ENCODE assay signal across 1 cellular context in the genomic region with DNA sequence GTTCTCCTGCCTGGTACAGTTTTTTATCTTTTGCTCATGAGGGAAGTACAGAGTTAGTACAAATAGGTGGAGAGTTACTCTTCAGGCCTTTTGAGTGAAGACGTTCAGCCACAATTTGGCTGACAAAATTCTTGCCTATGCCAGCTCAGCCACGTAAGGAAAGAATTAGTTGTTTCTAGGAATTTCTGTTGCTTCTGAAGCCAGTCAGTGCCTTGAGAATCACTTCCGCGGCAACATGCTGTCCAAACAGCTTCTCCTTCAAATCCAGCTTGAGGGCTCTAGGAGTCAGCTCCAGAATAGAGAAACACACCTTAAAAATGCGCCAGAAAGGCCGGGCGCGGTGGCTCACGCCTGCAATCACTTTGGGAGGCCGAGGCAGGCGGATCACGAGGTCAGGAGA.
TF ChIP-seq lines count a peak whose summit lies in the region.

No MANE protein-coding gene starts in this region.

TF ChIP-seq in K562, 482 proteins besides CTCF, POLR2A, EP300 and RAD21 (continued from another document):
- TF ChIP-seq, protein P1, sequence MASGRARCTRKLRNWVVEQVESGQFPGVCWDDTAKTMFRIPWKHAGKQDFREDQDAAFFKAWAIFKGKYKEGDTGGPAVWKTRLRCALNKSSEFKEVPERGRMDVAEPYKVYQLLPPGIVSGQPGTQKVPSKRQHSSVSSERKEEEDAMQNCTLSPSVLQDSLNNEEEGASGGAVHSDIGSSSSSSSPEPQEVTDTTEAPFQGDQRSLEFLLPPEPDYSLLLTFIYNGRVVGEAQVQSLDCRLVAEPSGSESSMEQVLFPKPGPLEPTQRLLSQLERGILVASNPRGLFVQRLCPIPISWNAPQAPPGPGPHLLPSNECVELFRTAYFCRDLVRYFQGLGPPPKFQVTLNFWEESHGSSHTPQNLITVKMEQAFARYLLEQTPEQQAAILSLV (tag; IDR thresholded peaks at IDR 0.05) = no peak
- no peak for TF ChIP-seq SNIP1 (IDR thresholded peaks at IDR 0.05; ENCODE audit: low read depth)
- TF ChIP-seq HNRNPK (IDR thresholded peaks at IDR 0.05; ENCODE audit: low read depth, low read length, poor library complexity, severe bottlenecking) = no peak
- TF ChIP-seq ZNF766 (CRISPR knock-in tag; conservative IDR thresholded peaks at IDR 0.05) = no peak
- no peak for TF ChIP-seq GTF2E2 (tag; IDR thresholded peaks at IDR 0.05)
- no peak for TF ChIP-seq ZNF445 (CRISPR knock-in tag; IDR thresholded peaks at IDR 0.05; ENCODE audit: low read depth)
- no peak for TF ChIP-seq ZKSCAN8 (CRISPR knock-in tag; IDR thresholded peaks at IDR 0.05)
- TF ChIP-seq RHOXF2B (CRISPR knock-in tag; conservative IDR thresholded peaks at IDR 0.05) = no peak
- TF ChIP-seq HDAC6 (IDR thresholded peaks at IDR 0.05; ENCODE audit: low read depth, low read length) = no peak
- TF ChIP-seq, protein P2, sequence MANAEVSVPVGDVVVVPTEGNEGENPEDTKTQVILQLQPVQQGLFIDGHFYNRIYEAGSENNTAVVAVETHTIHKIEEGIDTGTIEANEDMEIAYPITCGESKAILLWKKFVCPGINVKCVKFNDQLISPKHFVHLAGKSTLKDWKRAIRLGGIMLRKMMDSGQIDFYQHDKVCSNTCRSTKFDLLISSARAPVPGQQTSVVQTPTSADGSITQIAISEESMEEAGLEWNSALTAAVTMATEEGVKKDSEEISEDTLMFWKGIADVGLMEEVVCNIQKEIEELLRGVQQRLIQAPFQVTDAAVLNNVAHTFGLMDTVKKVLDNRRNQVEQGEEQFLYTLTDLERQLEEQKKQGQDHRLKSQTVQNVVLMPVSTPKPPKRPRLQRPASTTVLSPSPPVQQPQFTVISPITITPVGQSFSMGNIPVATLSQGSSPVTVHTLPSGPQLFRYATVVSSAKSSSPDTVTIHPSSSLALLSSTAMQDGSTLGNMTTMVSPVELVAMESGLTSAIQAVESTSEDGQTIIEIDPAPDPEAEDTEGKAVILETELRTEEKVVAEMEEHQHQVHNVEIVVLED (CRISPR knock-in tag; IDR thresholded peaks at IDR 0.05) = no peak
- no peak for TF ChIP-seq MECOM (CRISPR knock-in tag; IDR thresholded peaks at IDR 0.05)
- no peak for TF ChIP-seq ZNF384 (IDR thresholded peaks at IDR 0.05; ENCODE audit: low read depth, low read length)
- no peak for TF ChIP-seq U2AF2 (optimal IDR thresholded peaks at IDR 0.05; ENCODE audit: low read depth, low read length)
- no peak for TF ChIP-seq NELFE (IDR thresholded peaks at IDR 0.05; ENCODE audit: insufficient read depth, insufficient read length)
- no peak for TF ChIP-seq ZNF41 (CRISPR knock-in tag; conservative IDR thresholded peaks at IDR 0.05)
- TF ChIP-seq, protein P3, sequence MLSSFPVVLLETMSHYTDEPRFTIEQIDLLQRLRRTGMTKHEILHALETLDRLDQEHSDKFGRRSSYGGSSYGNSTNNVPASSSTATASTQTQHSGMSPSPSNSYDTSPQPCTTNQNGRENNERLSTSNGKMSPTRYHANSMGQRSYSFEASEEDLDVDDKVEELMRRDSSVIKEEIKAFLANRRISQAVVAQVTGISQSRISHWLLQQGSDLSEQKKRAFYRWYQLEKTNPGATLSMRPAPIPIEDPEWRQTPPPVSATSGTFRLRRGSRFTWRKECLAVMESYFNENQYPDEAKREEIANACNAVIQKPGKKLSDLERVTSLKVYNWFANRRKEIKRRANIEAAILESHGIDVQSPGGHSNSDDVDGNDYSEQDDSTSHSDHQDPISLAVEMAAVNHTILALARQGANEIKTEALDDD (IDR thresholded peaks at IDR 0.05) = no peak
- no peak for TF ChIP-seq RBM25 (IDR thresholded peaks at IDR 0.05; ENCODE audit: low read depth, low read length, severe bottlenecking)
- TF ChIP-seq, protein P4, sequence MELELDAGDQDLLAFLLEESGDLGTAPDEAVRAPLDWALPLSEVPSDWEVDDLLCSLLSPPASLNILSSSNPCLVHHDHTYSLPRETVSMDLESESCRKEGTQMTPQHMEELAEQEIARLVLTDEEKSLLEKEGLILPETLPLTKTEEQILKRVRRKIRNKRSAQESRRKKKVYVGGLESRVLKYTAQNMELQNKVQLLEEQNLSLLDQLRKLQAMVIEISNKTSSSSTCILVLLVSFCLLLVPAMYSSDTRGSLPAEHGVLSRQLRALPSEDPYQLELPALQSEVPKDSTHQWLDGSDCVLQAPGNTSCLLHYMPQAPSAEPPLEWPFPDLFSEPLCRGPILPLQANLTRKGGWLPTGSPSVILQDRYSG (tag; conservative IDR thresholded peaks at IDR 0.05; ENCODE audit: low read depth) = no peak
- no peak for TF ChIP-seq RNF2 (IDR thresholded peaks at IDR 0.05)
